Comparison of ENCODE assay signal across 37 cellular contexts in genomic region chr12:60997979-60998378, GRCh38.
"Had no signal": no experiment of that assay in that cellular context is flagged by ENCODE, and none has a peak within 500 bp of the region (broad histone marks: within the 10 kb centered on the region; RNA-seq: fewer than 3 reads in every experiment).

No MANE protein-coding gene starts in this region.

- H3K4me3 Mint-ChIP-seq: activated naive CD4-positive, alpha-beta T cell treated with anti-CD3 and anti-CD28 coated beads for 36 hours; activated naive CD4-positive, alpha-beta T cell treated with anti-CD3 and anti-CD28 coated beads, Interleukin-2, amount 10 ng/mL, durations not matched to agents 7 days and 5 days; activated naive CD4-positive, alpha-beta T cell treated with anti-CD3 and anti-CD28 coated beads, Interleukin-2, amount 50 U/mL, for 24 hours; activated naive CD8-positive, alpha-beta T cell; activated naive CD8-positive, alpha-beta T cell treated with anti-CD3 and anti-CD28 coated beads for 36 hours; activated naive CD8-positive, alpha-beta T cell treated with anti-CD3 and anti-CD28 coated beads, Interleukin-2, amount 10 ng/mL, durations not matched to agents 7 days and 5 days; activated naive CD8-positive, alpha-beta T cell treated with anti-CD3 and anti-CD28 coated beads, Interleukin-2, amount 50 U/mL, for 24 hours; activated T-cell treated with anti-CD3 and anti-CD28 coated beads, Interleukin-2, amount 50 U/mL, for 24 hours; activated T-cell treated with anti-CD3 and anti-CD28 coated beads, Interleukin-2, amount 50 U/mL, for 4 hours; activated T-cell treated with anti-CD3 and anti-CD28 coated beads, Interleukin-2, amount 50 U/mL, for 72 hours; activated T-helper 1 cell treated with anti-CD3 and anti-CD28 coated beads, Interleukin-12 subunit alpha, Interleukin-12 subunit beta, Interleukin-2, Interleukin-4 antibody, amounts not matched to agents 30 ng/mL and 10 ng/mL and 1 ng/mL, durations not matched to agents 14 hours and 24 hours and 36 hours; activated T-helper 17 cell treated with anti-CD3 and anti-CD28 coated beads, Interleukin-2, amount 50 U/mL, for 72 hours; brain; central memory CD8-positive, alpha-beta T cell had no signal

- H3K36me3 ChIP-seq: adrenal gland, ascending aorta, brain microvascular endothelial cell, breast epithelium, cardiac muscle cell had no signal

- H3K4me3 ChIP-seq: adrenal gland, ascending aorta, body of pancreas, breast epithelium, cardiac muscle cell had no signal

- H3K4me1 Mint-ChIP-seq: activated naive CD4-positive, alpha-beta T cell treated with anti-CD3 and anti-CD28 coated beads, Interleukin-2, amount 10 ng/mL, durations not matched to agents 7 days and 5 days; activated naive CD4-positive, alpha-beta T cell treated with anti-CD3 and anti-CD28 coated beads, Interleukin-2, amount 50 U/mL, for 24 hours; activated naive CD8-positive, alpha-beta T cell treated with anti-CD3 and anti-CD28 coated beads for 36 hours; activated naive CD8-positive, alpha-beta T cell treated with anti-CD3 and anti-CD28 coated beads, Interleukin-2, amount 10 ng/mL, durations not matched to agents 7 days and 5 days; activated naive CD8-positive, alpha-beta T cell treated with anti-CD3 and anti-CD28 coated beads, Interleukin-2, amount 50 U/mL, for 24 hours; activated T-helper 17 cell treated with anti-CD3 and anti-CD28 coated beads, Interleukin-2, amount 50 U/mL, for 72 hours; brain; central memory CD8-positive, alpha-beta T cell had no signal

- ATAC-seq: activated naive CD4-positive, alpha-beta T cell treated with anti-CD3 and anti-CD28 coated beads, Interleukin-2, amount 50 U/mL, for 72 hours; activated naive CD8-positive, alpha-beta T cell treated with anti-CD3 and anti-CD28 coated beads, Interleukin-2, amount 50 U/mL, for 24 hours; activated T-cell treated with anti-CD3 and anti-CD28 coated beads, Interleukin-2, amount 50 U/mL, for 4 hours; activated T-cell treated with anti-CD3 and anti-CD28 coated beads, Interleukin-2, amount 50 U/mL, for 72 hours; activated T-helper 17 cell treated with anti-CD3 and anti-CD28 coated beads, Interleukin-2, amount 50 U/mL, for 72 hours; body of pancreas had no signal

- H3K27ac Mint-ChIP-seq: activated naive CD4-positive, alpha-beta T cell treated with anti-CD3 and anti-CD28 coated beads for 36 hours; activated naive CD4-positive, alpha-beta T cell treated with anti-CD3 and anti-CD28 coated beads, Interleukin-2, amount 10 ng/mL, durations not matched to agents 7 days and 5 days; activated naive CD4-positive, alpha-beta T cell treated with anti-CD3 and anti-CD28 coated beads, Interleukin-2, amount 50 U/mL, for 24 hours; activated naive CD4-positive, alpha-beta T cell treated with anti-CD3 and anti-CD28 coated beads, Interleukin-2, amount 50 U/mL, for 72 hours; activated naive CD8-positive, alpha-beta T cell; activated naive CD8-positive, alpha-beta T cell treated with anti-CD3 and anti-CD28 coated beads for 36 hours; activated naive CD8-positive, alpha-beta T cell treated with anti-CD3 and anti-CD28 coated beads, Interleukin-2, amount 10 ng/mL, durations not matched to agents 7 days and 5 days; activated naive CD8-positive, alpha-beta T cell treated with anti-CD3 and anti-CD28 coated beads, Interleukin-2, amount 50 U/mL, for 24 hours; activated T-cell treated with anti-CD3 and anti-CD28 coated beads, Interleukin-2, amount 50 U/mL, for 24 hours; activated T-cell treated with anti-CD3 and anti-CD28 coated beads, Interleukin-2, amount 50 U/mL, for 72 hours; activated T-helper 1 cell treated with anti-CD3 and anti-CD28 coated beads, Interleukin-12 subunit alpha, Interleukin-12 subunit beta, Interleukin-2, Interleukin-4 antibody, amounts not matched to agents 30 ng/mL and 10 ng/mL and 1 ng/mL, durations not matched to agents 14 hours and 24 hours and 36 hours; activated T-helper 17 cell treated with anti-CD3 and anti-CD28 coated beads, Interleukin-2, amount 50 U/mL, for 72 hours; activated T-helper 2 cell treated with anti-CD3 and anti-CD28 coated beads, Interferon-gamma antibody, Interleukin-2, Interleukin-4, amounts not matched to agents 10 μg/mL and 5 μg/mL and 100 μg/mL, durations not matched to agents 14 hours and 24 hours and 36 hours; brain had no signal

- H3K27ac ChIP-seq: adrenal gland, ascending aorta, body of pancreas, brain microvascular endothelial cell, breast epithelium, cardiac muscle cell had no signal

- H3K27me3 Mint-ChIP-seq: activated naive CD4-positive, alpha-beta T cell treated with anti-CD3 and anti-CD28 coated beads, Interleukin-2, amount 10 ng/mL, durations not matched to agents 7 days and 5 days; activated naive CD4-positive, alpha-beta T cell treated with anti-CD3 and anti-CD28 coated beads, Interleukin-2, amount 50 U/mL, for 24 hours; activated naive CD8-positive, alpha-beta T cell; activated naive CD8-positive, alpha-beta T cell treated with anti-CD3 and anti-CD28 coated beads for 36 hours; activated naive CD8-positive, alpha-beta T cell treated with anti-CD3 and anti-CD28 coated beads, Interleukin-2, amount 10 ng/mL, durations not matched to agents 7 days and 5 days; activated naive CD8-positive, alpha-beta T cell treated with anti-CD3 and anti-CD28 coated beads, Interleukin-2, amount 50 U/mL, for 24 hours; activated T-cell treated with anti-CD3 and anti-CD28 coated beads, Interleukin-2, amount 50 U/mL, for 24 hours; activated T-helper 17 cell treated with anti-CD3 and anti-CD28 coated beads, Interleukin-2, amount 50 U/mL, for 72 hours; central memory CD8-positive, alpha-beta T cell had no signal

- H3K9me3 ChIP-seq: adrenal gland, ascending aorta, body of pancreas had no signal

- H3K4me1 ChIP-seq: adrenal gland, ascending aorta, body of pancreas, breast epithelium had no signal

- H3K36me3 Mint-ChIP-seq: activated naive CD4-positive, alpha-beta T cell treated with anti-CD3 and anti-CD28 coated beads, Interleukin-2, amount 10 ng/mL, durations not matched to agents 7 days and 5 days; activated naive CD4-positive, alpha-beta T cell treated with anti-CD3 and anti-CD28 coated beads, Interleukin-2, amount 50 U/mL, for 24 hours; activated naive CD4-positive, alpha-beta T cell treated with anti-CD3 and anti-CD28 coated beads, Interleukin-2, amount 50 U/mL, for 72 hours; activated naive CD8-positive, alpha-beta T cell; activated naive CD8-positive, alpha-beta T cell treated with anti-CD3 and anti-CD28 coated beads for 36 hours; activated naive CD8-positive, alpha-beta T cell treated with anti-CD3 and anti-CD28 coated beads, Interleukin-2, amount 10 ng/mL, durations not matched to agents 7 days and 5 days; brain had no signal

- DNase-seq: activated effector memory CD4-positive, alpha-beta T cell treated with anti-CD3 and anti-CD28 coated beads, Interleukin-2, amount 50 U/mL, for 16 hours; activated effector memory CD4-positive, alpha-beta T cell treated with Interleukin-2 at 50 U/mL for 16 hours; activated gamma-delta T cell; activated gamma-delta T cell treated with Interleukin-2 at 50 U/mL for 16 hours; activated naive CD4-positive, alpha-beta T cell treated with anti-CD3 and anti-CD28 coated beads for 36 hours; activated naive CD4-positive, alpha-beta T cell treated with anti-CD3 and anti-CD28 coated beads, Interleukin-2, amount 10 ng/mL, durations not matched to agents 7 days and 5 days; activated naive CD4-positive, alpha-beta T cell treated with anti-CD3 and anti-CD28 coated beads, Interleukin-2, amount 50 U/mL, for 16 hours; activated naive CD4-positive, alpha-beta T cell treated with Interleukin-2 at 50 U/mL for 16 hours; activated naive CD8-positive, alpha-beta T cell treated with anti-CD3 and anti-CD28 coated beads for 36 hours; activated naive CD8-positive, alpha-beta T cell treated with anti-CD3 and anti-CD28 coated beads, Interleukin-2, amount 10 ng/mL, durations not matched to agents 7 days and 5 days; activated naive CD8-positive, alpha-beta T cell treated with anti-CD3 and anti-CD28 coated beads, Interleukin-2, amount 50 U/mL, for 24 hours; activated T-cell treated with anti-CD3 and anti-CD28 coated beads, Interleukin-2, amount 50 U/mL, for 1 hour; activated T-cell treated with anti-CD3 and anti-CD28 coated beads, Interleukin-2, amount 50 U/mL, for 24 hours; activated T-cell treated with anti-CD3 and anti-CD28 coated beads, Interleukin-2, amount 50 U/mL, for 4 hours; activated T-cell treated with anti-CD3 and anti-CD28 coated beads, Interleukin-2, amount 50 U/mL, for 48 hours; activated T-cell treated with anti-CD3 and anti-CD28 coated beads, Interleukin-2, amount 50 U/mL, for 72 hours; adrenal gland; amniotic stem cell; amygdala; anterior cingulate cortex; aorta; body of pancreas; brain microvascular endothelial cell; caudate nucleus; central memory CD4-positive, alpha-beta T cell; cerebellar nuclear complex had no signal

- H3K9me3 Mint-ChIP-seq: activated naive CD4-positive, alpha-beta T cell treated with anti-CD3 and anti-CD28 coated beads, Interleukin-2, amount 50 U/mL, for 24 hours; central memory CD8-positive, alpha-beta T cell had no signal

- H3K27me3 ChIP-seq: adrenal gland, ascending aorta, body of pancreas, brain microvascular endothelial cell, breast epithelium, cardiac muscle cell had no signal
